In the genomic region with DNA sequence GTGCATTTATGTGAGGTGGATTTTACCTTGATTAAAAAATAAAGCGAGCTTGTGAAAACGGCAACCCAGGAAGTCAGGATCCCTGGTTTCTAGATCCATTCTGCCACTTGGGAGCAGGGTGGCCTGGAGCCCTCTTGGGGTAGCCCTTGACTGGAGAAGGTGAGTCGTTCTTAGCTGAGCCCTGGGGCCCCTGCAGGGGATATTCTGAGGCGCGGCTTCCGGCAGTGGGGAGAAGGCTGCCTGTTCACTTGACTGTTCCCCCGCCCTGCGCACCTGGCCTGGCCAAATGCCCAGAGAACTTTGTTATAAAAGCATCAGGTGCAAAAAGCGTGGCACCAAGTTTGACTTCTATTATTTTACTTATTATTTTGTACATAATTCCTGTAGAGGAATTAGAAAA, we compare ENCODE assay signal across 19 cellular contexts.
A peak's percentile ranks its signal among the peaks of the same experiment; 100 is the strongest.
DNase-seq lines count a peak whose midpoint lies in the region; ATAC-seq and TF ChIP-seq lines count a peak whose summit lies in the region.
"Had no signal": no experiment of that assay in that cellular context is flagged by ENCODE, and none has a peak within 500 bp of the region (broad histone marks: within the 10 kb centered on the region; RNA-seq: fewer than 3 reads in every experiment).

No MANE protein-coding gene starts in this region.

- H3K4me3 ChIP-seq in testis, result no peak overlapping the region
- H3K4me3 ChIP-seq: SJSA1, smooth muscle cell had no signal

- H3K27me3 ChIP-seq in foreskin keratinocyte (peaks cover 16% of the 10 kb centered on the region), testis (no peaks in the 10 kb centered on the region)
- H3K27me3 ChIP-seq: SJSA1 had no signal

- peak; percentile 95 for ATAC-seq in foreskin keratinocyte
- ATAC-seq in HG03439 (IDR thresholded peaks at IDR 0.05; ENCODE audit: unreplicated experiment), result no peak
- ATAC-seq in HG03520 (IDR thresholded peaks at IDR 0.05; ENCODE audit: unreplicated experiment), result no peak
- ATAC-seq: activated CD8-positive, alpha-beta T cell treated with anti-CD3 and anti-CD28 coated beads, Interleukin-2, amount 10 ng/mL, durations not matched to agents 7 days and 5 days had no signal

- H3K9me3 ChIP-seq in testis, result no peaks in the 10 kb centered on the region
- H3K9me3 ChIP-seq: SJSA1 had no signal

- WGBS in testis, 2 donors, result 81 to 90% methylated on average over 9 of the region's 9 CpGs

- intact Hi-C loops in testis (cut with DNase I; ENCODE audit: low total_unique reads), result no loop called here

- no peak for TF ChIP-seq POLR2A in testis (IDR thresholded peaks at IDR 0.05)

- H3K27ac ChIP-seq in foreskin keratinocyte (no peak overlapping the region), testis (no peak overlapping the region)
- H3K27ac ChIP-seq: SJSA1 had no signal

- H3K36me3 ChIP-seq in testis (ENCODE audit: low read depth, missing control alignments), result no peaks in the 10 kb centered on the region

- TF ChIP-seq CTCF in foreskin keratinocyte (conservative IDR thresholded peaks at IDR 0.05), result peak; percentile 51
- no peak for TF ChIP-seq CTCF in testis (IDR thresholded peaks at IDR 0.05)

- H3K4me1 ChIP-seq in foreskin keratinocyte, result no peaks in the 10 kb centered on the region
- no peaks in the 10 kb centered on the region for H3K4me1 ChIP-seq in testis
- H3K4me1 ChIP-seq: SJSA1 had no signal

- DNase-seq in NCI-H748 (lab: John Stamatoyannopoulos, UW; ENCODE audit: unreplicated experiment) (peak; percentile 16), NCI-H748 treated with DMSO at 0.1 percent for 48 hours (lab: John Stamatoyannopoulos, UW) (no peak), NCI-H774 (lab: John Stamatoyannopoulos, UW) (peak; percentile 6), foreskin keratinocyte (peak; percentile 63 to 85), testis (peak; percentile 6), hepatic stellate cell (ENCODE audit: low spot score) (no peak)
- DNase-seq: activated CD8-positive, alpha-beta T cell treated with anti-CD3 and anti-CD28 coated beads, Interleukin-2, amount 10 ng/mL, durations not matched to agents 7 days and 5 days; CD4-positive, alpha-beta memory T cell; cerebellar nuclear complex; erythroblast; hypothalamus; mesendoderm; MM.1S; NCI-H446 treated with DMSO at 0.1 percent for 48 hours; substantia nigra had no signal

Comparison
In these comparisons a context has a peak if more than half of its experiments do, and no peak if none do; other contexts are left out.
1. DNase-seq: peak in NCI-H748 (single experiment), NCI-H774 (single experiment), foreskin keratinocyte (2 of 2) and testis (single experiment); none in NCI-H748 treated with DMSO at 0.1 percent for 48 hours (single experiment) and hepatic stellate cell (single experiment).